16 cellular contexts compared by ENCODE assay signal in the genomic region with DNA sequence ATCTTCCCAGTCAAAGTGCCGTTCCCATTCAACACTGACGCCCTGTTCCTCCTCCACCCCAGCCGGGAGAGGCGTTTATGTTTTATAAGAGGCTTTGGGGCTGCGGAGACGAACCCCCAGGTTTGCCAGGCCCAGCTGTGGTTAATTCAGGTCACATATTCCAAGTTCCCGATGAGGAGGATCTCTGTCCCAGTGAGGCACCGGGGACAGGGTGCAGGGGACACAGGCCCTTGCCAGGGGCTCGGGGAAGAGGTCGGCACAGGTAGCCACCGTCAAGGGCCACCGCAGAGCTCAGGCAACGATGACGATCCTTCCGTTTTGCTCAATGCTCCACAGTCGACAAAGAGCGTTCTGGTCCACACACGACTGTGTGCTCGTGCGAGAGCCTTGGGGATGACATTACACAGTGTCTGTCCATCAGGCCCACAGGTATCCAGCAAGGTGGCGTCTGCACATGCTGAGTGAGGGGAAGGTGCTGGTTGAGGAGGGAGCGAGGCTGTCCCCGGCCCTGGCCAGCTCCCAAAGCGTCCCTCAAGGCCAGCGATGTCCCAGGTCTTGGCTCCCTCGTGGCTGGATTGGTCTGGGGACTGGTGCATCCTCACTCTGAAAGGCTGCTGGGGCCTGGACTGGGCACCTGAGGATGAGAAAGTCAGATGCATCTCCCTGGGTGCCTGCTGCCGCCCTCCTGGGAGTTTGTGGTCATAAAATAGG.
DNase-seq lines count a peak whose midpoint lies in the region; ATAC-seq and TF ChIP-seq lines count a peak whose summit lies in the region.
"Had no signal": no experiment of that assay in that cellular context is flagged by ENCODE, and none has a peak within 500 bp of the region (broad histone marks: within the 10 kb centered on the region; RNA-seq: fewer than 3 reads in every experiment).

No MANE protein-coding gene starts in this region.

- H3F3A ChIP-seq in GM23338 (replicated peaks; ENCODE audit: low read depth) = no peaks in the 10 kb centered on the region
- no peaks in the 10 kb centered on the region for H3F3A ChIP-seq in MM.1S (ENCODE audit: insufficient read depth, low read length)

- H3K9me3 Mint-ChIP-seq in activated CD4-positive, alpha-beta T cell treated with anti-CD3 and anti-CD28 coated beads, Interleukin-2, amount 10 ng/mL, durations not matched to agents 7 days and 5 days = no peaks in the 10 kb centered on the region
- H3K9me3 Mint-ChIP-seq in GM23338 (no peaks in the 10 kb centered on the region), chondrocyte (ENCODE audit: low read depth) (no peaks in the 10 kb centered on the region), progenitor cell of endocrine pancreas (ENCODE audit: low read depth) (no peaks in the 10 kb centered on the region)

- H3K4me1 Mint-ChIP-seq in activated CD4-positive, alpha-beta T cell treated with anti-CD3 and anti-CD28 coated beads, Interleukin-2, amount 10 ng/mL, durations not matched to agents 7 days and 5 days = peaks cover 59% of the 10 kb centered on the region
- H3K4me1 Mint-ChIP-seq in GM23338 (peaks cover 6% of the 10 kb centered on the region), chondrocyte (ENCODE audit: low read depth) (no peaks in the 10 kb centered on the region), progenitor cell of endocrine pancreas (ENCODE audit: low read depth) (no peaks in the 10 kb centered on the region)

- CTCF ChIA-PET in activated CD4-positive, alpha-beta T cell treated with anti-CD3 and anti-CD28 coated beads, Interleukin-2, amount 10 ng/mL, durations not matched to agents 7 days and 5 days (lab: Charles Lee) = no interaction called here

- H3K4me3 ChIP-seq in GM23338 (no peak overlapping the region), esophagus squamous epithelium (no peak overlapping the region), MM.1S (ENCODE audit: low read length) (no peak overlapping the region)
- H3K4me3 ChIP-seq: mucosa of descending colon, stomach had no signal

- no peak overlapping the region for H2AFZ ChIP-seq in GM23338
- no peak overlapping the region for H2AFZ ChIP-seq in MM.1S (ENCODE audit: low read length)
- H2AFZ ChIP-seq: parathyroid adenoma had no signal

- no peaks in the 10 kb centered on the region for H3K4me1 ChIP-seq in GM23338 (ENCODE audit: insufficient read depth)
- peaks cover 0 to 12% (median 10%) of the 10 kb centered on the region in 3 donors for H3K4me1 ChIP-seq in esophagus squamous epithelium
- no peaks in the 10 kb centered on the region for H3K4me1 ChIP-seq in MM.1S (ENCODE audit: low read length)
- H3K4me1 ChIP-seq: parathyroid adenoma had no signal

- 83 to 86% methylated on average over 18 to 20 of the region's 27 CpGs for whole genome bisulfite sequencing in esophagus squamous epithelium, 2 donors

- POLR2A ChIA-PET in activated CD4-positive, alpha-beta T cell treated with anti-CD3 and anti-CD28 coated beads, Interleukin-2, amount 10 ng/mL, durations not matched to agents 7 days and 5 days (lab: Charles Lee) = no interaction called here

- no peak for TF ChIP-seq CTCF in GM23338 (conservative IDR thresholded peaks at IDR 0.05; ENCODE audit: low read depth in 2 of 2)
- TF ChIP-seq CTCF in chondrocyte (IDR thresholded peaks at IDR 0.05) = no peak
- no peak for TF ChIP-seq CTCF in progenitor cell of endocrine pancreas (IDR thresholded peaks at IDR 0.05; ENCODE audit: unreplicated experiment)
- no peak for TF ChIP-seq CTCF in esophagus squamous epithelium (IDR thresholded peaks at IDR 0.05)
- TF ChIP-seq CTCF in MM.1S (IDR thresholded peaks at IDR 0.05; ENCODE audit: low read length) = no peak

- H3K36me3 ChIP-seq in GM23338 (ENCODE audit: insufficient read depth) (no peaks in the 10 kb centered on the region), esophagus squamous epithelium (no peaks in the 10 kb centered on the region), MM.1S (replicated peaks; ENCODE audit: insufficient read depth, low read length) (no peaks in the 10 kb centered on the region)
- H3K36me3 ChIP-seq: stomach had no signal

- no peak overlapping the region for H3K9ac ChIP-seq in MM.1S (ENCODE audit: low read length)
- H3K9ac ChIP-seq: parathyroid adenoma had no signal

- H3K4me2 ChIP-seq in GM23338 = no peak overlapping the region
- no peak overlapping the region for H3K4me2 ChIP-seq in MM.1S (ENCODE audit: low read depth, low read length)

- ATAC-seq in GM23338 (no peak), GM19328 (IDR thresholded peaks at IDR 0.05; ENCODE audit: unreplicated experiment) (no peak)
- ATAC-seq: mucosa of descending colon had no signal

- no peak for DNase-seq in activated CD4-positive, alpha-beta T cell treated with anti-CD3 and anti-CD28 coated beads, Interleukin-2, amount 10 ng/mL, durations not matched to agents 7 days and 5 days
- no peak for DNase-seq in activated CD4-positive, alpha-beta T cell treated with anti-CD3 and anti-CD28 coated beads for 1 hour
- no peak for DNase-seq in GM23338 (ENCODE audit: low spot score)
- DNase-seq in chondrocyte (ENCODE audit: low spot score) = peak; percentile 85
- DNase-seq in progenitor cell of endocrine pancreas (ENCODE audit: low spot score, unreplicated experiment) = peak; percentile 7
- DNase-seq in esophagus squamous epithelium (lab: John Stamatoyannopoulos, UW) = no peak
- no peak for DNase-seq in MM.1S
- DNase-seq: COR-L47, erythroblast, GDM1, KBM-7, NCI-H446 had no signal

- H3K27me3 ChIP-seq in GM23338 (ENCODE audit: insufficient read depth) = no peaks in the 10 kb centered on the region
- H3K27me3 ChIP-seq in esophagus squamous epithelium = peaks cover 0 to 6% (median 0%) of the 10 kb centered on the region in 4 donors
- peaks cover 34% of the 10 kb centered on the region for H3K27me3 ChIP-seq in MM.1S (replicated peaks; ENCODE audit: insufficient read depth, low read length)

- peak overlapping the region; percentile 82 for H3K27ac Mint-ChIP-seq in activated CD4-positive, alpha-beta T cell treated with anti-CD3 and anti-CD28 coated beads, Interleukin-2, amount 10 ng/mL, durations not matched to agents 7 days and 5 days
- H3K27ac Mint-ChIP-seq in GM23338 (peak overlapping the region; percentile 18; the same call in 1 of the 2 replicates), chondrocyte (ENCODE audit: unreplicated experiment) (no peak overlapping the region), progenitor cell of endocrine pancreas (peak overlapping the region; percentile 56)

- no peak overlapping the region for H3K4me3 Mint-ChIP-seq in activated CD4-positive, alpha-beta T cell treated with anti-CD3 and anti-CD28 coated beads, Interleukin-2, amount 10 ng/mL, durations not matched to agents 7 days and 5 days
- no peak overlapping the region for H3K4me3 Mint-ChIP-seq in GM23338
- H3K4me3 Mint-ChIP-seq in chondrocyte (ENCODE audit: unreplicated experiment) = no peak overlapping the region
- H3K4me3 Mint-ChIP-seq in progenitor cell of endocrine pancreas (ENCODE audit: low read depth) = no peak overlapping the region

- H3K27ac ChIP-seq in GM23338 (ENCODE audit: low read depth) (no peak overlapping the region), esophagus squamous epithelium (no peak overlapping the region), MM.1S (ENCODE audit: low read length) (no peak overlapping the region)
- H3K27ac ChIP-seq: parathyroid adenoma, stomach had no signal

- H3K9me2 ChIP-seq in GM23338 (ENCODE audit: insufficient read depth) = no peaks in the 10 kb centered on the region
- no peaks in the 10 kb centered on the region for H3K9me2 ChIP-seq in MM.1S (replicated peaks; ENCODE audit: insufficient read depth, low read length)

- intact Hi-C loops in esophagus squamous epithelium (cut with DNase I) = no loop called here

- H3K27me3 Mint-ChIP-seq in activated CD4-positive, alpha-beta T cell treated with anti-CD3 and anti-CD28 coated beads, Interleukin-2, amount 10 ng/mL, durations not matched to agents 7 days and 5 days = no peaks in the 10 kb centered on the region
- peaks cover 11% of the 10 kb centered on the region for H3K27me3 Mint-ChIP-seq in GM23338 (ENCODE audit: insufficient read depth, low read depth, poor library complexity)
- peaks cover 4% of the 10 kb centered on the region for H3K27me3 Mint-ChIP-seq in chondrocyte (ENCODE audit: low read depth)
- peaks cover 27% of the 10 kb centered on the region for H3K27me3 Mint-ChIP-seq in progenitor cell of endocrine pancreas

- no peaks in the 10 kb centered on the region for H3K9me3 ChIP-seq in esophagus squamous epithelium
- H3K9me3 ChIP-seq in MM.1S (replicated peaks; ENCODE audit: insufficient read depth, low read length) = no peaks in the 10 kb centered on the region
- H3K9me3 ChIP-seq: mucosa of descending colon, stomach had no signal

- no peaks in the 10 kb centered on the region for H4K20me1 ChIP-seq in GM23338 (replicated peaks; ENCODE audit: insufficient read depth)
- no peaks in the 10 kb centered on the region for H4K20me1 ChIP-seq in MM.1S (ENCODE audit: insufficient read depth, low read length)

- TF ChIP-seq POLR2A in esophagus squamous epithelium (IDR thresholded peaks at IDR 0.05) = no peak

- no peaks in the 10 kb centered on the region for H3K36me3 Mint-ChIP-seq in activated CD4-positive, alpha-beta T cell treated with anti-CD3 and anti-CD28 coated beads, Interleukin-2, amount 10 ng/mL, durations not matched to agents 7 days and 5 days (ENCODE audit: low read depth)
- H3K36me3 Mint-ChIP-seq in GM23338 (ENCODE audit: low read depth) (no peaks in the 10 kb centered on the region), chondrocyte (ENCODE audit: low read depth) (no peaks in the 10 kb centered on the region), progenitor cell of endocrine pancreas (ENCODE audit: insufficient read depth) (no peaks in the 10 kb centered on the region)

- H3K79me2 ChIP-seq in GM23338 (replicated peaks; ENCODE audit: insufficient read depth) = no peaks in the 10 kb centered on the region
- H3K79me2 ChIP-seq in MM.1S (ENCODE audit: low read length) = no peaks in the 10 kb centered on the region
- H3K79me2 ChIP-seq: parathyroid adenoma had no signal

Comparison
In these comparisons a context has a peak if more than half of its experiments do, and no peak if none do; other contexts are left out.
1. DNase-seq: peak in chondrocyte (single experiment) and progenitor cell of endocrine pancreas (single experiment); none in activated CD4-positive, alpha-beta T cell treated with anti-CD3 and anti-CD28 coated beads, Interleukin-2, amount 10 ng/mL, durations not matched to agents 7 days and 5 days (single experiment), activated CD4-positive, alpha-beta T cell treated with anti-CD3 and anti-CD28 coated beads for 1 hour (single experiment), GM23338 (single experiment), esophagus squamous epithelium (single experiment) and MM.1S (single experiment).